In the genomic region with DNA sequence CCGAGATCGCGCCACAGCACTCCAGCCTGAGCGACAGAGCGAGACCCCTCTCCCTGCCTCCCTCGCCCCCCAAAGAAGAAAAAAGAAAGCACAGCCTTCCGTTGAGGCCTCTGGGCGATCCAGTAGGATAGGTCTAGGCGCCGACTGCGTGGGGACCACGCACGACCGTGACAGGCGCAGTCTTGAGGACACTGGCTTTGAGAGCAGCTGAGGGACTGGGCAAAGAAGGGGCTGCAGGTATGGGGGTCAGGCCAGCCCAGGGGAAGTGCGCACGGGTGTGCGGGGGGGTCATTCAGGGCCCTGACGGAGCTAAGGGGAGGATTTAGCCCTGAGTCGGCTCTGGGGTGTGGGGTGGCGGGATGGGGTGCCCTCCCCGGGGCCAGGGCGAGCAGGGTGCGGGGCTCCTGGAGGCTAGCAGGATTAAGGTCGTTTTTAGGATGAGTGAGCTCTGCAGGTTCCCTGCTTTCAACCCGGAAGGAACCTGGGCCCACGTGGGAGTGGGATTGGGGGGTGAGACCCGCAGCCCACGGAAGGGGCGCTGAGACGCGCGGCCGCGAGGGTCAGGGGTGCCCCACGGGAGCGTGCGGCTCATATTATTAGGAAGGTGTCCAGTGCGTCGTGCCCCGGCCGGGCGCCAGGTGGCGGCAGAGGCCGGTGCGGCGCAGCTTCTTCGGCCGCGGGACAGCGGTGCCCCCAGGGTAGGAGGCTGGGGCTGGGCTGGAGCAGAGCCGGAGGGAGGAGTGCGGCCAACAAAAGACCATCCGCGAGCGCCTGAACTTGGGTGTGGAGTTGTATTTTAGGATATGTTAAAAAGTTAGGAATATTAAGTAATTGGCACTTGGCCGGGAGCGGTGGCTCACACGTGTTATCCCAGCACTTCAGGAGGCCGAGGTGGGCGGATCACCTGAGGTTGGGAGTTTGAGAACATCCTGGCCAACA, we compare ENCODE assay signal across 8 cellular contexts. TPM values are rescaled to one million over a fixed set of nuclear protein-coding genes. Genes with fewer than 3 reads are reported as not detected.
A peak's percentile ranks its signal among the peaks of the same experiment; 100 is the strongest.
DNase-seq lines count a peak whose midpoint lies in the region; ATAC-seq and TF ChIP-seq lines count a peak whose summit lies in the region.

No MANE protein-coding gene starts in this region.

- POLR2A ChIA-PET in AG04450 (lab: Yijun Ruan, JAX) = interaction anchor here (0.6 kb wide), 1 partner anchor 411 kb away, joined by 3 read pairs; no protein-coding TSS in a partner anchor

- TF ChIP-seq CTCF in AG04450 (IDR thresholded peaks at IDR 0.05; ENCODE audit: low read depth, low read length) (peak; percentile 80), liver (IDR thresholded peaks at IDR 0.05; ENCODE audit: low read depth, low read length, missing input control) (peak; percentile 74)

- H3K4me3 ChIP-seq in AG04450 (ENCODE audit: low read depth, low read length) (peak overlapping the region; percentile 49), liver (ENCODE audit: low read depth in 1 of 3, low read length in 3 of 3) (peak overlapping the region in 1 of 3 donors; percentile 39)

- no peak overlapping the region for H3K27ac ChIP-seq in AG04450 (ENCODE audit: low read depth, low read length)
- H3K27ac ChIP-seq in liver (ENCODE audit: low read depth in 1 of 2, low read length in 2 of 2) = no peak overlapping the region

- DNase-seq in AG04450 (ENCODE audit: low read depth, low spot score) = no peak
- DNase-seq in NCI-H146 treated with DMSO at 0.1 percent for 48 hours (lab: John Stamatoyannopoulos, UW; ENCODE audit: unreplicated experiment) = peak; percentile 47
- peak; percentile 74 for DNase-seq in dermis blood vessel endothelial cell
- DNase-seq in stimulated activated CD8-positive, alpha-beta memory T cell treated with anti-CD3 and anti-CD28 coated beads, Interleukin-4, amount 100 ng/mL, for 24 hours (ENCODE audit: low read depth) = peak; percentile 37

- H3K4me1 ChIP-seq in liver (ENCODE audit: control insufficient read depth in 4 of 4, insufficient read depth in 4 of 4, low read length in 3 of 4) = peaks cover 2 to 13% (median 7%) of the 10 kb centered on the region in 4 donors

- CTCF ChIA-PET in AG04450 (lab: Charles Lee) = interaction anchor here (0.5 to 4.1 kb wide), 47 partner anchors 10 to 1628 kb away, joined by 3 to 165 read pairs (median 5); a partner anchor contains a TSS

- no peaks in the 10 kb centered on the region for H3K36me3 ChIP-seq in liver (ENCODE audit: control insufficient read depth in 4 of 4, insufficient read depth in 3 of 4, low read depth in 1 of 4, low read length in 3 of 4)

- H3K9me3 ChIP-seq in AG04450 (ENCODE audit: control insufficient read depth, insufficient read depth, low read length) = no peaks in the 10 kb centered on the region; the same call in 1 of the 2 replicates
- H3K9me3 ChIP-seq in liver (ENCODE audit: control insufficient read depth in 4 of 4, low read length in 3 of 4) = no peaks in the 10 kb centered on the region

- peak; percentile 83 for ATAC-seq in GM18508 (IDR thresholded peaks at IDR 0.05; ENCODE audit: insufficient read depth, unreplicated experiment)
- ATAC-seq in HG02884 (IDR thresholded peaks at IDR 0.05; ENCODE audit: unreplicated experiment) = peak; percentile 98
- peak; percentile 84 for ATAC-seq in activated CD4-positive, CD25-positive, alpha-beta regulatory T cell treated with anti-CD3 and anti-CD28 coated beads, Interleukin-2, amount 50 U/mL, for 24 hours

- WGBS in liver = 24% methylated on average over 61 of the region's 61 CpGs

- TF ChIP-seq RAD21 in liver (IDR thresholded peaks at IDR 0.05) = peak; percentile 77 to 86

- H3K27me3 ChIP-seq in AG04450 (ENCODE audit: control insufficient read depth, insufficient read depth, low read length) (peaks cover 6% of the 10 kb centered on the region), liver (ENCODE audit: control insufficient read depth in 4 of 4, insufficient read depth in 4 of 4, low read length in 3 of 4) (no peaks in the 10 kb centered on the region)

- no peak overlapping the region for H3K9ac ChIP-seq in liver (ENCODE audit: low read depth in 1 of 2, low read length in 2 of 2)

TF ChIP-seq in liver, 16 proteins besides CTCF, POLR2A, EP300 and RAD21:
- TF ChIP-seq TAF1 (conservative IDR thresholded peaks at IDR 0.05) = no peak
- no peak for TF ChIP-seq SP1 (IDR thresholded peaks at IDR 0.05)
- TF ChIP-seq, protein P1, sequence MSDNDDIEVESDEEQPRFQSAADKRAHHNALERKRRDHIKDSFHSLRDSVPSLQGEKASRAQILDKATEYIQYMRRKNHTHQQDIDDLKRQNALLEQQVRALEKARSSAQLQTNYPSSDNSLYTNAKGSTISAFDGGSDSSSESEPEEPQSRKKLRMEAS (IDR thresholded peaks at IDR 0.05) = no peak
- TF ChIP-seq EGR1 (IDR thresholded peaks at IDR 0.05; ENCODE audit: low read depth in 2 of 2) = no peak
- no peak for TF ChIP-seq FOXA1 (IDR thresholded peaks at IDR 0.05)
- TF ChIP-seq YY1 (IDR thresholded peaks at IDR 0.05) = no peak
- TF ChIP-seq, protein P2, sequence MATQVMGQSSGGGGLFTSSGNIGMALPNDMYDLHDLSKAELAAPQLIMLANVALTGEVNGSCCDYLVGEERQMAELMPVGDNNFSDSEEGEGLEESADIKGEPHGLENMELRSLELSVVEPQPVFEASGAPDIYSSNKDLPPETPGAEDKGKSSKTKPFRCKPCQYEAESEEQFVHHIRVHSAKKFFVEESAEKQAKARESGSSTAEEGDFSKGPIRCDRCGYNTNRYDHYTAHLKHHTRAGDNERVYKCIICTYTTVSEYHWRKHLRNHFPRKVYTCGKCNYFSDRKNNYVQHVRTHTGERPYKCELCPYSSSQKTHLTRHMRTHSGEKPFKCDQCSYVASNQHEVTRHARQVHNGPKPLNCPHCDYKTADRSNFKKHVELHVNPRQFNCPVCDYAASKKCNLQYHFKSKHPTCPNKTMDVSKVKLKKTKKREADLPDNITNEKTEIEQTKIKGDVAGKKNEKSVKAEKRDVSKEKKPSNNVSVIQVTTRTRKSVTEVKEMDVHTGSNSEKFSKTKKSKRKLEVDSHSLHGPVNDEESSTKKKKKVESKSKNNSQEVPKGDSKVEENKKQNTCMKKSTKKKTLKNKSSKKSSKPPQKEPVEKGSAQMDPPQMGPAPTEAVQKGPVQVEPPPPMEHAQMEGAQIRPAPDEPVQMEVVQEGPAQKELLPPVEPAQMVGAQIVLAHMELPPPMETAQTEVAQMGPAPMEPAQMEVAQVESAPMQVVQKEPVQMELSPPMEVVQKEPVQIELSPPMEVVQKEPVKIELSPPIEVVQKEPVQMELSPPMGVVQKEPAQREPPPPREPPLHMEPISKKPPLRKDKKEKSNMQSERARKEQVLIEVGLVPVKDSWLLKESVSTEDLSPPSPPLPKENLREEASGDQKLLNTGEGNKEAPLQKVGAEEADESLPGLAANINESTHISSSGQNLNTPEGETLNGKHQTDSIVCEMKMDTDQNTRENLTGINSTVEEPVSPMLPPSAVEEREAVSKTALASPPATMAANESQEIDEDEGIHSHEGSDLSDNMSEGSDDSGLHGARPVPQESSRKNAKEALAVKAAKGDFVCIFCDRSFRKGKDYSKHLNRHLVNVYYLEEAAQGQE (IDR thresholded peaks at IDR 0.05) = no peak
- TF ChIP-seq HNF4A (conservative IDR thresholded peaks at IDR 0.05) = no peak
- TF ChIP-seq, protein P3, sequence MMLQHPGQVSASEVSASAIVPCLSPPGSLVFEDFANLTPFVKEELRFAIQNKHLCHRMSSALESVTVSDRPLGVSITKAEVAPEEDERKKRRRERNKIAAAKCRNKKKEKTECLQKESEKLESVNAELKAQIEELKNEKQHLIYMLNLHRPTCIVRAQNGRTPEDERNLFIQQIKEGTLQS (IDR thresholded peaks at IDR 0.05) = no peak
- TF ChIP-seq, protein P4, sequence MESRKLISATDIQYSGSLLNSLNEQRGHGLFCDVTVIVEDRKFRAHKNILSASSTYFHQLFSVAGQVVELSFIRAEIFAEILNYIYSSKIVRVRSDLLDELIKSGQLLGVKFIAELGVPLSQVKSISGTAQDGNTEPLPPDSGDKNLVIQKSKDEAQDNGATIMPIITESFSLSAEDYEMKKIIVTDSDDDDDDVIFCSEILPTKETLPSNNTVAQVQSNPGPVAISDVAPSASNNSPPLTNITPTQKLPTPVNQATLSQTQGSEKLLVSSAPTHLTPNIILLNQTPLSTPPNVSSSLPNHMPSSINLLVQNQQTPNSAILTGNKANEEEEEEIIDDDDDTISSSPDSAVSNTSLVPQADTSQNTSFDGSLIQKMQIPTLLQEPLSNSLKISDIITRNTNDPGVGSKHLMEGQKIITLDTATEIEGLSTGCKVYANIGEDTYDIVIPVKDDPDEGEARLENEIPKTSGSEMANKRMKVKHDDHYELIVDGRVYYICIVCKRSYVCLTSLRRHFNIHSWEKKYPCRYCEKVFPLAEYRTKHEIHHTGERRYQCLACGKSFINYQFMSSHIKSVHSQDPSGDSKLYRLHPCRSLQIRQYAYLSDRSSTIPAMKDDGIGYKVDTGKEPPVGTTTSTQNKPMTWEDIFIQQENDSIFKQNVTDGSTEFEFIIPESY (IDR thresholded peaks at IDR 0.05) = no peak
- no peak for TF ChIP-seq RXRA (IDR thresholded peaks at IDR 0.05)
- TF ChIP-seq GABPA (IDR thresholded peaks at IDR 0.05 in 1 of 2, conservative IDR thresholded peaks at IDR 0.05 in 1 of 2) = no peak
- TF ChIP-seq HNF4G (IDR thresholded peaks at IDR 0.05) = no peak
- TF ChIP-seq JUND (IDR thresholded peaks at IDR 0.05) = no peak
- TF ChIP-seq FOXA2 (IDR thresholded peaks at IDR 0.05) = no peak

RNA-seq across cellular contexts. Expression of a gene that starts 20.5 kb away (rescaled TPM):
- polyA plus RNA-seq in AG04450 (2011; rRNA removed) = 5.3 and 5.5 TPM in 2 replicates
- polyA minus RNA-seq in AG04450 (2011; rRNA and poly(A)+ RNA removed) = 20.8 and 23.3 TPM in 2 replicates
- total RNA-seq in dermis blood vessel endothelial cell = 7.4 and 9.2 TPM in 2 replicates
- 1 to 10 TPM; 6.5 to 8.2 TPM for total RNA-seq in liver
- polyA plus RNA-seq in liver = 1 to 10 TPM in 1 of 2 donors, under 1 TPM in 1; 0.83 to 3.6 TPM
